1 cellular context compared by ENCODE assay signal in the genomic region with DNA sequence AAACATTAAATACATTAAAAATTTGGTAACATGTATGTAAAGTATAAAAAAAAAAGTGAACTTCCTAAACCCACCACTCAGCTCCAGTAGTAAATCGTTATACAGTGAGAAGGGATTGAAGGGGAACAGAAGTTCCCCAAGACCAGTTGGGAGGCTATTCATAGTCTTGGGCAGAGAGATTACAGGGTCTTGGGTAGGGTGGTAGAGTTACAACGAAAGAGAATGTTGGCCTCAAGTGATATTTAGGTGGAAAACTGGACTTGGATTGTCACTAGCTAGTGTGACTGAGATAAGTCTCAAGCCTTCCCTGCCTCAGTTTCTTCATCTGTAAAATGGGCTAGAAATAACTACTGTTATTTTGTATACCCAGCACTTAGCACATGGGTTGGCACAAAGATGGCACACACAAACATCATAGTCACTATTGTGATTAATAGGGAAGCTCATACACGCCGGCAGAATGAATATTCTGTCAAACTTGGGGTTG.
TF ChIP-seq lines count a peak whose summit lies in the region.

No MANE protein-coding gene starts in this region.

TF ChIP-seq in H1, 55 proteins besides CTCF, POLR2A, EP300 and RAD21:
- no peak for TF ChIP-seq POU5F1 (IDR thresholded peaks at IDR 0.05; ENCODE audit: low read depth, low read length)
- TF ChIP-seq FOSL1 (IDR thresholded peaks at IDR 0.05; ENCODE audit: insufficient read depth, low read depth, low read length) = no peak
- no peak for TF ChIP-seq CHD2 (IDR thresholded peaks at IDR 0.05; ENCODE audit: low read length)
- no peak for TF ChIP-seq SAP30 (IDR thresholded peaks at IDR 0.05; ENCODE audit: insufficient read depth, insufficient replicate concordance, low read length)
- TF ChIP-seq BRCA1 (IDR thresholded peaks at IDR 0.05; ENCODE audit: low read depth, low read length) = no peak
- TF ChIP-seq CHD1 (IDR thresholded peaks at IDR 0.05; ENCODE audit: low read depth, low read length) = no peak
- no peak for TF ChIP-seq SUZ12 (IDR thresholded peaks at IDR 0.05; ENCODE audit: low read length)
- no peak for TF ChIP-seq CTBP2 (IDR thresholded peaks at IDR 0.05; ENCODE audit: borderline replicate concordance, insufficient read depth, insufficient read length, low read length)
- TF ChIP-seq, protein P1, sequence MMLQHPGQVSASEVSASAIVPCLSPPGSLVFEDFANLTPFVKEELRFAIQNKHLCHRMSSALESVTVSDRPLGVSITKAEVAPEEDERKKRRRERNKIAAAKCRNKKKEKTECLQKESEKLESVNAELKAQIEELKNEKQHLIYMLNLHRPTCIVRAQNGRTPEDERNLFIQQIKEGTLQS (IDR thresholded peaks at IDR 0.05; ENCODE audit: insufficient read depth, low read depth, low read length) = no peak
- no peak for TF ChIP-seq RBBP5 (IDR thresholded peaks at IDR 0.05; ENCODE audit: borderline replicate concordance, low read depth, low read length)
- TF ChIP-seq YY1 (IDR thresholded peaks at IDR 0.05; ENCODE audit: low read depth, low read length) = peak; percentile 55; the same call in 1 of the 2 replicates
- TF ChIP-seq KDM1A (IDR thresholded peaks at IDR 0.05; ENCODE audit: borderline replicate concordance, low read length) = peak; percentile 98
- TF ChIP-seq ASH2L (IDR thresholded peaks at IDR 0.05; ENCODE audit: low read length) = no peak
- no peak for TF ChIP-seq CBX8 (IDR thresholded peaks at IDR 0.05; ENCODE audit: borderline replicate concordance, low read depth, low read length)
- no peak for TF ChIP-seq TEAD4 (IDR thresholded peaks at IDR 0.05; ENCODE audit: low read depth, low read length)
- no peak for TF ChIP-seq TBP (IDR thresholded peaks at IDR 0.05; ENCODE audit: low read depth, low read length)
- TF ChIP-seq HDAC2 (IDR thresholded peaks at IDR 0.05; ENCODE audit: borderline replicate concordance in 1 of 2, low read depth in 2 of 2, low read length in 2 of 2) = peak in 1 of 2 experiments; percentile 91; a peak in 2 of 4 replicates
- TF ChIP-seq CEBPB (IDR thresholded peaks at IDR 0.05; ENCODE audit: low read depth, low read length) = no peak
TF ChIP-seq in H1: peak in this region for 3.
